In the genomic region with DNA sequence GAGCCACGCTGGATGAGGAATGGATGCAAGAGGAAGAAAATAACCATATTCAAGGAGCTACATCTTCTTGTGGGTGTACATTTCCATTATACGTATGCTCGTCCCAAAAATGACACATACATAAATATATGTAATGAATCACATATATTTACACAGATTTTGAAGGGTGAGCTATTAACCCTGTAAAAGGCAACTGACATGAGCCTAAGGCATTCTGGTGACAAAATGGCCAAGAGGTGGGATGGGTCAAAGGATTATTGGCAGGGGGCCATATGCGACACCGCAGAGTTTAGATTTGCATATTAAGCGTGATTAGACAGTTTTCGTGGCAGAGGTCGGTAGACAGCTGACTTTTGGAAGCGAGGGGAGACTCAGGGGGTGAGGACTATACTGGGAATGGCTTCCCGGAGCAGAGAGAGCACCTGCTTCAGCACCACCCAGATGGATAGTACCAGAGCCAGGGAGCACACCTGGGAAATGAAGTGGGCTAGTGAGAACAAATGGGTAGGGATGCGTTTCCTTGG, we compare ENCODE assay signal across 8 cellular contexts. TPM values are rescaled to one million over a fixed set of nuclear protein-coding genes. Genes with fewer than 3 reads are reported as not detected.
DNase-seq lines count a peak whose midpoint lies in the region; ATAC-seq and TF ChIP-seq lines count a peak whose summit lies in the region.

No MANE protein-coding gene starts in this region.

- H3K4me1 ChIP-seq in Panc1 (ENCODE audit: control insufficient read depth, insufficient read depth, low read length), result 0 out of 2 replicates have a peak, but pooled peaks cover 4% of the 10 kb centered on the region
- H3K4me1 ChIP-seq in endocrine pancreas (ENCODE audit: control insufficient read depth, insufficient read depth, low read length), result no peaks in the 10 kb centered on the region

- CTCF ChIA-PET in HEK293T (lab: Yijun Ruan, JAX), result interaction anchor here (1.3 kb wide), 1 partner anchor 122 kb away, joined by 3 read pairs; no protein-coding TSS in a partner anchor
- CTCF ChIA-PET in Panc1 (lab: Charles Lee), result interaction anchor here (0.6 kb wide), 1 partner anchor 30 kb away, joined by 4 read pairs; no protein-coding TSS in a partner anchor

- H3K27ac Mint-ChIP-seq in naive thymus-derived CD8-positive, alpha-beta T cell, result peak overlapping the region in 1 of 10 donors; percentile 40

- H3K36me3 ChIP-seq in Panc1 (ENCODE audit: control insufficient read depth, insufficient read depth, low read length) (no peaks in the 10 kb centered on the region), endocrine pancreas (ENCODE audit: control insufficient read depth, insufficient read depth, low read length) (no peaks in the 10 kb centered on the region)

- peak overlapping the region; percentile 60 to 84 (median 76) for H3K4me3 Mint-ChIP-seq in naive thymus-derived CD8-positive, alpha-beta T cell

- peaks cover 0 to 5% (median 0%) of the 10 kb centered on the region in 3 donors for H3K36me3 Mint-ChIP-seq in naive thymus-derived CD8-positive, alpha-beta T cell

- peak overlapping the region; percentile 81 for H3K9ac ChIP-seq in endocrine pancreas (ENCODE audit: control insufficient read depth, insufficient read depth, low read length)

- intact Hi-C loops in Panc1 (cut with micrococcal nuclease; ENCODE audit: unreplicated experiment), result no loop called here

- H3K27me3 ChIP-seq in Panc1 (ENCODE audit: control insufficient read depth, insufficient read depth, low read length) (peaks cover 18% of the 10 kb centered on the region), endocrine pancreas (ENCODE audit: control insufficient read depth, insufficient read depth, low read length) (no peaks in the 10 kb centered on the region)

- peaks cover 21 to 71% (median 52%) of the 10 kb centered on the region in 5 donors for H3K27me3 Mint-ChIP-seq in naive thymus-derived CD8-positive, alpha-beta T cell

- BruUV-seq in Panc1 (replicated peaks; lab: Mats Ljungman, UMichigan), result no TSS peak

- ATAC-seq in Panc1, result no peak
- ATAC-seq in naive thymus-derived CD8-positive, alpha-beta T cell, result no peak

- POLR2A ChIA-PET in HEK293T (lab: Yijun Ruan, JAX), result interaction anchor here (0.7 to 1.9 kb wide), 11 partner anchors 10 to 122 kb away, joined by 3 to 15 read pairs (median 4); a partner anchor contains a TSS
- POLR2A ChIA-PET in Panc1 (lab: Charles Lee), result no interaction called here
- POLR2A ChIA-PET in naive thymus-derived CD8-positive, alpha-beta T cell (lab: Charles Lee), result no interaction called here

- no peak for TF ChIP-seq CTCF in Panc1 (IDR thresholded peaks at IDR 0.05)

- DNase-seq in ACHN (peak; percentile 44), HEK293T (ENCODE audit: extremely low spot score) (peak; percentile 29), Panc1 (ENCODE audit: low read depth, low spot score) (no peak), globus pallidus (ENCODE audit: low spot score) (no peak), CD1c-positive myeloid dendritic cell (ENCODE audit: extremely low spot score) (no peak), NAMALWA (ENCODE audit: low spot score) (no peak)
- no peak for DNase-seq in naive thymus-derived CD8-positive, alpha-beta T cell

- in situ Hi-C loops in ACHN (cut with HindIII; ENCODE audit: low pct_ligation_motif_present, low pct_unique_long_range_greater_than_20kb, low sequenced_read_pairs), result no loop called here
- in situ Hi-C loops in Panc1 (cut with HindIII; ENCODE audit: low pct_unique_long_range_greater_than_20kb, low sequenced_read_pairs), result no loop called here

- H3K9me3 ChIP-seq in Panc1 (ENCODE audit: control insufficient read depth, insufficient read depth, low read depth, low read length) (no peaks in the 10 kb centered on the region), endocrine pancreas (ENCODE audit: control insufficient read depth, low read length) (no peaks in the 10 kb centered on the region)

- no peaks in the 10 kb centered on the region for H3K9me3 Mint-ChIP-seq in naive thymus-derived CD8-positive, alpha-beta T cell

- H3K4me1 Mint-ChIP-seq in naive thymus-derived CD8-positive, alpha-beta T cell, result peaks cover 5 to 15% (median 12%) of the 10 kb centered on the region in 4 donors

- peak overlapping the region; percentile 45 to 50 for H3K4me3 ChIP-seq in Panc1 (ENCODE audit: low read depth in 2 of 2, low read length in 2 of 2)
- H3K4me3 ChIP-seq in endocrine pancreas (ENCODE audit: control insufficient read depth, insufficient read depth, low read length), result peak overlapping the region; percentile 81

- no peak overlapping the region for H3K27ac ChIP-seq in Panc1 (ENCODE audit: low read length)

TF ChIP-seq in HEK293T, 16 proteins besides CTCF, POLR2A, EP300 and RAD21:
- peak; percentile 79 for TF ChIP-seq L3MBTL2 (conservative IDR thresholded peaks at IDR 0.05)
- TF ChIP-seq, protein P1, sequence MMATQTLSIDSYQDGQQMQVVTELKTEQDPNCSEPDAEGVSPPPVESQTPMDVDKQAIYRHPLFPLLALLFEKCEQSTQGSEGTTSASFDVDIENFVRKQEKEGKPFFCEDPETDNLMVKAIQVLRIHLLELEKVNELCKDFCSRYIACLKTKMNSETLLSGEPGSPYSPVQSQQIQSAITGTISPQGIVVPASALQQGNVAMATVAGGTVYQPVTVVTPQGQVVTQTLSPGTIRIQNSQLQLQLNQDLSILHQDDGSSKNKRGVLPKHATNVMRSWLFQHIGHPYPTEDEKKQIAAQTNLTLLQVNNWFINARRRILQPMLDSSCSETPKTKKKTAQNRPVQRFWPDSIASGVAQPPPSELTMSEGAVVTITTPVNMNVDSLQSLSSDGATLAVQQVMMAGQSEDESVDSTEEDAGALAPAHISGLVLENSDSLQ (IDR thresholded peaks at IDR 0.05), result no peak

RNA-seq across cellular contexts. Expression of a gene that starts 0.4 kb away (rescaled TPM):
- total RNA-seq in Panc1 (2021; ENCODE audit: unreplicated experiment), result not detected
- polyA plus RNA-seq in Panc1 (2012; ENCODE audit: insufficient read length), result not detected
- not detected for total RNA-seq in naive thymus-derived CD8-positive, alpha-beta T cell
- not detected for polyA plus RNA-seq in naive thymus-derived CD8-positive, alpha-beta T cell

RNA-seq across cellular contexts. Expression of a gene that starts 44.9 kb away (rescaled TPM):
- 0.13 TPM for total RNA-seq in Panc1 (2021; ENCODE audit: unreplicated experiment)
- polyA plus RNA-seq in Panc1 (2012; ENCODE audit: insufficient read length), result not detected
- 1 to 10 TPM; 3.9 TPM for total RNA-seq in naive thymus-derived CD8-positive, alpha-beta T cell
- polyA plus RNA-seq in naive thymus-derived CD8-positive, alpha-beta T cell, result 100 to 1,000 TPM in 1 of 3 donors, 1 to 10 TPM in 2; 2.6 to 148 (median 3.0) TPM

Comparison
In these comparisons a context has a peak if more than half of its experiments do, and no peak if none do; other contexts are left out.
1. DNase-seq: peak in ACHN (single experiment) and HEK293T (single experiment); none in Panc1 (single experiment), naive thymus-derived CD8-positive, alpha-beta T cell (0 of 10), globus pallidus (single experiment), CD1c-positive myeloid dendritic cell (single experiment) and NAMALWA (single experiment).